Comparison of ENCODE assay signal across 16 cellular contexts in the genomic region with DNA sequence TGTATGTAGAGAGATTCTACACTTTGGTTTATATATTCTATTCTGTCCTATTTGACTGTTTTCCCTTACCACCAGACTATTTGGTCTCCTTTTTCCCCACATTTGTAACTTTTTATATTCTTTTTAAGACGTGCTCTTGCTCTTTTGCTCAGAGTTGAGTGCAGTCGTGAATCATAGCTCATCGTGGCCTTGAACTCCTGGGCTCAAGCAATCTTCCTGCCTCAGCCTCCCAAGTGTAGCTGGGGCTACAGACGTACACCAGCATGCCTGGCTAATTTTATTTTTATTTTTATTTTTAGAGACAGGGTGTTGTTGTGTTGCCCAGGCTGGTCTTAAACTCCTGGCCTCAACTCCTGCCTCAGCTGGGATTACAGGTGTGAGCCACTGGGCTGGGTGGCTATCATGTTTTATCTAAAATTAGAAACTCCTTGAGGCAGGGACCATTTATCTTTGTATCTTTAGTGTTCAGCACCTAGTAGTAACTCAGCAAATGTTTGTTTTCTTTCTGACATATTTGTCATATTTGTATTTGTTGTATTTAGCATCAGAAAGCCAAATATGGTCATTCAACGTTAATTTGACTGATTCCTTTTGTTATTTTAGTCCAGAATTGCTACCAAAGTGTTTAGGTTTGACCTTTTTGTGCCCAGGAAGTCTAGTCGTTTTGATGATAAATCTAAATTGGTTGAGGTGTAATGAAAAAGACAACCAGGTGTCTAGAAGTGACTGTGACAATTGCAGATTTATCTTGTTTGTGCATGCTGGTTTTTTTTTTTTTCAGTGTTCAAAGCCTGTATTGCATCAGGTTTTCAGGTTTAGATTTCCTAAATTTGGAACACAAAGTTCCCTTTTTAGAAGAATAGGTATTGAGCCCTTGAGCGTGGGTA. TPM values are rescaled to one million over a fixed set of nuclear protein-coding genes. Genes with fewer than 3 reads are reported as not detected.
DNase-seq lines count a peak whose midpoint lies in the region; TF ChIP-seq lines count a peak whose summit lies in the region.
"Had no signal": no experiment of that assay in that cellular context is flagged by ENCODE, and none has a peak within 500 bp of the region (broad histone marks: within the 10 kb centered on the region; RNA-seq: fewer than 3 reads in every experiment).

No MANE protein-coding gene starts in this region.

- H3K79me2 ChIP-seq in OCI-LY7 (ENCODE audit: insufficient read depth, low read depth, low read length), result peaks cover 99% of the 10 kb centered on the region
- peaks cover 95% of the 10 kb centered on the region for H3K79me2 ChIP-seq in fibroblast of lung (ENCODE audit: control insufficient read depth, insufficient read depth, low read length)

- H3K9me3 ChIP-seq in OCI-LY7 (ENCODE audit: low read length), result peaks cover 5% of the 10 kb centered on the region; the same call in 1 of the 2 replicates
- H3K9me3 ChIP-seq in fibroblast of lung (ENCODE audit: control insufficient read depth, insufficient read depth, low read depth, low read length), result no peaks in the 10 kb centered on the region
- H3K9me3 ChIP-seq in skeletal muscle tissue (ENCODE audit: control insufficient read depth in 3 of 3, low read length in 3 of 3), result no peaks in the 10 kb centered on the region

- H3K27me3 Mint-ChIP-seq in activated naive CD4-positive, alpha-beta T cell treated with anti-CD3 and anti-CD28 coated beads, Interleukin-2, amount 10 ng/mL, durations not matched to agents 7 days and 5 days, result no peaks in the 10 kb centered on the region

- BruUV-seq in OCI-LY7 (replicated peaks; lab: Mats Ljungman, UMichigan), result no TSS peak

- H3K27ac ChIP-seq in OCI-LY7 (ENCODE audit: low read depth, low read length, poor library complexity, severe bottlenecking) (peak overlapping the region; percentile 82), fibroblast of lung (ENCODE audit: insufficient read depth, low read length) (no peak overlapping the region), skeletal muscle tissue (ENCODE audit: low read depth, low read length) (peak overlapping the region; percentile 85), brain microvascular endothelial cell (no peak overlapping the region)
- H3K27ac ChIP-seq: WERI-Rb-1 had no signal

- peaks cover 26% of the 10 kb centered on the region; the same call in 1 of the 2 replicates for H4K20me1 ChIP-seq in OCI-LY7 (ENCODE audit: insufficient read depth, low read length)
- H4K20me1 ChIP-seq in fibroblast of lung (ENCODE audit: control insufficient read depth, extremely low read depth, insufficient read depth, low read length), result no peaks in the 10 kb centered on the region

- H3K4me1 Mint-ChIP-seq in activated naive CD4-positive, alpha-beta T cell treated with anti-CD3 and anti-CD28 coated beads, Interleukin-2, amount 10 ng/mL, durations not matched to agents 7 days and 5 days, result peaks cover 39% of the 10 kb centered on the region

- H3K4me2 ChIP-seq in OCI-LY7 (ENCODE audit: low read length) (peak overlapping the region; percentile 69), fibroblast of lung (ENCODE audit: extremely low read depth, insufficient read depth, low read length) (peak overlapping the region; percentile 19)

- H2AFZ ChIP-seq in OCI-LY7 (ENCODE audit: low read length) (no peak overlapping the region), fibroblast of lung (ENCODE audit: low read length) (no peak overlapping the region)

- H3K9ac ChIP-seq in fibroblast of lung (ENCODE audit: insufficient read depth, low read length) (no peak overlapping the region), skeletal muscle tissue (ENCODE audit: low read depth in 1 of 3, low read length in 3 of 3) (peak overlapping the region; percentile 35 to 83 (median 68))

- no peak for TF ChIP-seq CTCF in OCI-LY7 (conservative IDR thresholded peaks at IDR 0.05; ENCODE audit: low read length)
- TF ChIP-seq CTCF in fibroblast of lung (conservative IDR thresholded peaks at IDR 0.05 in 1 of 2, IDR thresholded peaks at IDR 0.05 in 1 of 2; ENCODE audit: low read depth in 1 of 2, low read length in 2 of 2), result no peak
- no peak for TF ChIP-seq CTCF in brain microvascular endothelial cell (IDR thresholded peaks at IDR 0.05; ENCODE audit: low read depth, low read length, missing control alignments)

- H3K27ac Mint-ChIP-seq in activated naive CD4-positive, alpha-beta T cell treated with anti-CD3 and anti-CD28 coated beads, Interleukin-2, amount 10 ng/mL, durations not matched to agents 7 days and 5 days, result no peak overlapping the region

- peaks cover 28% of the 10 kb centered on the region for H3K36me3 Mint-ChIP-seq in activated naive CD4-positive, alpha-beta T cell treated with anti-CD3 and anti-CD28 coated beads, Interleukin-2, amount 10 ng/mL, durations not matched to agents 7 days and 5 days

- no peak for DNase-seq in activated naive CD4-positive, alpha-beta T cell treated with anti-CD3 and anti-CD28 coated beads, Interleukin-2, amount 10 ng/mL, durations not matched to agents 7 days and 5 days
- no peak for DNase-seq in activated naive CD4-positive, alpha-beta T cell treated with Interleukin-2 at 50 U/mL for 16 hours
- DNase-seq in OCI-LY7 (ENCODE audit: low spot score) (peak; percentile 68), fibroblast of lung (ENCODE audit: low read depth in 2 of 2) (no peak), posterior vena cava (ENCODE audit: low spot score) (no peak), brain microvascular endothelial cell (no peak)
- no peak for DNase-seq in activated CD8-positive, alpha-beta memory T cell treated with anti-CD3 and anti-CD28 coated beads for 24 hours
- DNase-seq: central memory CD4-positive, alpha-beta T cell; DND-41; NCI-H187; NCI-H82; SHP77 treated with DMSO at 0.1 percent for 48 hours; stimulated activated CD4-positive, alpha-beta T cell treated with anti-CD3 and anti-CD28 coated beads, Interleukin-2, amount 100 ng/mL, for 24 hours; stimulated activated naive CD4-positive, alpha-beta T cell; WERI-Rb-1 had no signal

- POLR2A ChIA-PET in OCI-LY7 (lab: Charles Lee), result interaction anchor here (0.7 to 3.2 kb wide), 9 partner anchors 10 to 55 kb away, joined by 3 to 11 read pairs (median 5); no protein-coding TSS in a partner anchor

- peaks cover 33% of the 10 kb centered on the region for H3K36me3 ChIP-seq in OCI-LY7 (ENCODE audit: insufficient read depth, low read length)
- no peaks in the 10 kb centered on the region for H3K36me3 ChIP-seq in fibroblast of lung (ENCODE audit: control insufficient read depth, insufficient read depth, low read length)
- no peaks in the 10 kb centered on the region for H3K36me3 ChIP-seq in skeletal muscle tissue (ENCODE audit: control insufficient read depth in 3 of 3, insufficient read depth in 3 of 3, low read length in 3 of 3)
- no peaks in the 10 kb centered on the region for H3K36me3 ChIP-seq in brain microvascular endothelial cell (replicated peaks)
- H3K36me3 ChIP-seq: WERI-Rb-1 had no signal

- H3K27me3 ChIP-seq in fibroblast of lung (ENCODE audit: control insufficient read depth, insufficient read depth, low read length) (no peaks in the 10 kb centered on the region), skeletal muscle tissue (ENCODE audit: control insufficient read depth in 3 of 3, insufficient read depth in 3 of 3, low read length in 3 of 3) (no peaks in the 10 kb centered on the region), brain microvascular endothelial cell (replicated peaks) (no peaks in the 10 kb centered on the region)

- intact Hi-C loops in OCI-LY7 (cut with micrococcal nuclease; ENCODE audit: unreplicated experiment), result loop anchor here (2.0 to 5.0 kb wide), 2 partner anchors 42 to 44 kb away; partner anchors contain the start of gene ERBIN
- intact Hi-C loops in posterior vena cava (cut with DNase I), result no loop called here

- H3K4me3 ChIP-seq in OCI-LY7 (ENCODE audit: low read depth, low read length, poor library complexity, severe bottlenecking) (peak overlapping the region; percentile 43), fibroblast of lung (replicated peaks in 1 of 4; ENCODE audit: control extremely low read depth in 1 of 4, insufficient read depth in 1 of 4, low read depth in 3 of 4, low read length in 4 of 4) (no peak overlapping the region), skeletal muscle tissue (ENCODE audit: low read length in 3 of 3) (peak overlapping the region; percentile 8 to 45 (median 11)), brain microvascular endothelial cell (ENCODE audit: low read depth, low read length) (no peak overlapping the region)

- no peaks in the 10 kb centered on the region for H3K9me2 ChIP-seq in OCI-LY7 (ENCODE audit: insufficient read depth, low read length)

- in situ Hi-C loops in brain microvascular endothelial cell (cut with HindIII; ENCODE audit: low pct_ligation_motif_present, low sequenced_read_pairs), result no loop called here

- H3K9me3 Mint-ChIP-seq in activated naive CD4-positive, alpha-beta T cell treated with anti-CD3 and anti-CD28 coated beads, Interleukin-2, amount 10 ng/mL, durations not matched to agents 7 days and 5 days, result peaks cover 5% of the 10 kb centered on the region

- peaks cover 47% of the 10 kb centered on the region for H3K4me1 ChIP-seq in OCI-LY7 (ENCODE audit: insufficient read depth, low read length, poor library complexity, severe bottlenecking)
- H3K4me1 ChIP-seq in fibroblast of lung (ENCODE audit: control insufficient read depth, extremely low read depth, insufficient read depth, low read length), result no peaks in the 10 kb centered on the region
- H3K4me1 ChIP-seq in skeletal muscle tissue (ENCODE audit: control insufficient read depth in 3 of 3, insufficient read depth in 3 of 3, low read length in 3 of 3), result peaks cover 19 to 45% (median 20%) of the 10 kb centered on the region in 3 donors

- H3K4me3 Mint-ChIP-seq in activated naive CD4-positive, alpha-beta T cell treated with anti-CD3 and anti-CD28 coated beads, Interleukin-2, amount 10 ng/mL, durations not matched to agents 7 days and 5 days, result peak overlapping the region; percentile 1

- CTCF ChIA-PET in activated naive CD4-positive, alpha-beta T cell treated with anti-CD3 and anti-CD28 coated beads, Interleukin-2, amount 10 ng/mL, durations not matched to agents 7 days and 5 days (lab: Charles Lee), result no interaction called here
- CTCF ChIA-PET in OCI-LY7 (lab: Charles Lee; ENCODE audit: unreplicated experiment), result interaction anchor here (0.8 kb wide), 1 partner anchor 18 kb away, joined by 4 read pairs; no protein-coding TSS in a partner anchor

RNA-seq across cellular contexts. Expression of gene ERBIN, which starts 44.3 kb away (rescaled TPM):
- total RNA-seq in OCI-LY7 (2014; rRNA removed; shearing (Covaris generic)), result 81.8 and 84.5 TPM in 2 replicates
- total RNA-seq in OCI-LY7 (2022) (132 and 163 TPM in 2 replicates), fibroblast of lung (79.9 and 127 TPM in 2 replicates), skeletal muscle tissue (91.9 TPM), posterior vena cava (10 to 100 TPM; 60.3 to 69.5 TPM)
- 49.5 and 69.1 TPM in 2 replicates for polyA plus RNA-seq in fibroblast of lung
- polyA plus RNA-seq in fibroblast of lung (2012), result 26.4 and 37.0 TPM in 2 replicates
- polyA minus RNA-seq in fibroblast of lung (ENCODE audit: low replicate concordance), result 10.0 and 28.2 TPM in 2 replicates

Comparison
In these comparisons a context has a peak if more than half of its experiments do, and no peak if none do; other contexts are left out.
1. H3K27ac ChIP-seq: peak in OCI-LY7 (single experiment) and skeletal muscle tissue (single experiment); none in fibroblast of lung (single experiment) and brain microvascular endothelial cell (single experiment).
2. H3K4me3 ChIP-seq: peak in OCI-LY7 (single experiment) and skeletal muscle tissue (3 of 3); none in fibroblast of lung (0 of 4) and brain microvascular endothelial cell (single experiment).